In genomic region chr3:79019137-79019923, GRCh38 we compare ENCODE assay signal across 8 cellular contexts.
A peak's percentile ranks its signal among the peaks of the same experiment; 100 is the strongest.
DNase-seq lines count a peak whose midpoint lies in the region; ATAC-seq and TF ChIP-seq lines count a peak whose summit lies in the region.

No MANE protein-coding gene starts in this region.

- no peaks in the 10 kb centered on the region for H3K27me3 ChIP-seq in MM.1S (replicated peaks; ENCODE audit: insufficient read depth, low read length)
- peaks cover 14% of the 10 kb centered on the region for H3K27me3 ChIP-seq in endodermal cell (ENCODE audit: control insufficient read depth, insufficient read depth, low read length, poor library complexity, severe bottlenecking)
- H3K27me3 ChIP-seq in liver (ENCODE audit: control insufficient read depth in 4 of 4, insufficient read depth in 4 of 4, low read length in 3 of 4), result peaks cover 0 to 15% (median 5%) of the 10 kb centered on the region in 4 donors

- H3K4me3 ChIP-seq in MM.1S (ENCODE audit: low read length) (peak overlapping the region; percentile 72), endodermal cell (ENCODE audit: low read length) (peak overlapping the region; percentile 92), liver (ENCODE audit: low read depth in 1 of 3, low read length in 3 of 3) (peak overlapping the region; percentile 37 to 59 (median 41))

- H3K9ac ChIP-seq in MM.1S (ENCODE audit: low read length) (peak overlapping the region; percentile 93), endodermal cell (ENCODE audit: extremely low read depth, low read length, poor library complexity, severe bottlenecking) (peak overlapping the region; percentile 65), liver (ENCODE audit: low read depth in 1 of 2, low read length in 2 of 2) (no peak overlapping the region)

- peaks cover 38% of the 10 kb centered on the region for H3K4me1 Mint-ChIP-seq in endodermal cell

- no peak for TF ChIP-seq RAD21 in liver (IDR thresholded peaks at IDR 0.05)

- H3K9me3 ChIP-seq in MM.1S (replicated peaks; ENCODE audit: insufficient read depth, low read length) (no peaks in the 10 kb centered on the region), endodermal cell (ENCODE audit: control insufficient read depth, low read length) (no peaks in the 10 kb centered on the region), liver (ENCODE audit: control insufficient read depth in 4 of 4, low read length in 3 of 4) (no peaks in the 10 kb centered on the region)

- H3K36me3 Mint-ChIP-seq in endodermal cell (ENCODE audit: low read depth), result no peaks in the 10 kb centered on the region

- peak overlapping the region; percentile 97 for H3K27ac Mint-ChIP-seq in endodermal cell

- H3K9me3 Mint-ChIP-seq in endodermal cell, result peaks cover 1% of the 10 kb centered on the region

- peaks cover 18% of the 10 kb centered on the region for H3K4me1 ChIP-seq in MM.1S (ENCODE audit: low read length)
- peaks cover 2% of the 10 kb centered on the region for H3K4me1 ChIP-seq in endodermal cell (ENCODE audit: control insufficient read depth, insufficient read depth, low read length)
- peaks cover 2 to 25% (median 12%) of the 10 kb centered on the region in 4 donors for H3K4me1 ChIP-seq in liver (ENCODE audit: control insufficient read depth in 4 of 4, insufficient read depth in 4 of 4, low read length in 3 of 4)

- H2AFZ ChIP-seq in MM.1S (ENCODE audit: low read length), result peak overlapping the region; percentile 74

- peak; percentile 87 for DNase-seq in AG08395 (ENCODE audit: low spot score)
- DNase-seq in MM.1S, result peak; percentile 87
- peak; percentile 91 for DNase-seq in endodermal cell
- peak; percentile 89 for DNase-seq in stromal cell of bone marrow (ENCODE audit: low read depth)

- no peaks in the 10 kb centered on the region for H4K20me1 ChIP-seq in MM.1S (ENCODE audit: insufficient read depth, low read length)

- TF ChIP-seq CTCF in MM.1S (IDR thresholded peaks at IDR 0.05; ENCODE audit: low read length), result no peak
- TF ChIP-seq CTCF in endodermal cell (conservative IDR thresholded peaks at IDR 0.05), result no peak
- TF ChIP-seq CTCF in liver (IDR thresholded peaks at IDR 0.05; ENCODE audit: low read depth, low read length, missing input control), result no peak

- H3K27me3 Mint-ChIP-seq in endodermal cell (ENCODE audit: insufficient read depth), result peaks cover 11% of the 10 kb centered on the region

- peaks cover 26% of the 10 kb centered on the region for H3F3A ChIP-seq in MM.1S (ENCODE audit: insufficient read depth, low read length)

- H3K79me2 ChIP-seq in MM.1S (ENCODE audit: low read length), result peaks cover 40% of the 10 kb centered on the region

- H3K9me2 ChIP-seq in MM.1S (replicated peaks; ENCODE audit: insufficient read depth, low read length), result no peaks in the 10 kb centered on the region

- H3K27ac ChIP-seq in MM.1S (ENCODE audit: low read length) (peak overlapping the region; percentile 90), endodermal cell (ENCODE audit: low read depth, low read length) (peak overlapping the region; percentile 91), liver (ENCODE audit: low read depth in 1 of 2, low read length in 2 of 2) (peak overlapping the region; percentile 25 to 73)

- H3K36me3 ChIP-seq in MM.1S (replicated peaks; ENCODE audit: insufficient read depth, low read length), result no peaks in the 10 kb centered on the region
- H3K36me3 ChIP-seq in endodermal cell (ENCODE audit: control insufficient read depth, insufficient read depth, low read length), result no peaks in the 10 kb centered on the region
- H3K36me3 ChIP-seq in liver (ENCODE audit: control insufficient read depth in 4 of 4, insufficient read depth in 3 of 4, low read depth in 1 of 4, low read length in 3 of 4), result no peaks in the 10 kb centered on the region

- WGBS in endodermal cell (ENCODE audit: insufficient coverage in 1 of 2, insufficient read length in 1 of 2), 2 experiments, result 0% methylated on average over 19 to 40 of the region's 40 CpGs
- WGBS in liver, result 2% methylated on average over 40 of the region's 40 CpGs

- H3K4me2 ChIP-seq in MM.1S (ENCODE audit: low read depth, low read length), result peak overlapping the region; percentile 98

- H3K4me3 Mint-ChIP-seq in endodermal cell, result no peak overlapping the region

- peak; percentile 55 for ATAC-seq in GM19025 (IDR thresholded peaks at IDR 0.05; ENCODE audit: low read depth, unreplicated experiment)
- peak; percentile 88 for ATAC-seq in SK-N-SH treated with all-trans-retinoic acid at 6 μM for 48 hours
- no peak for ATAC-seq in HG02798 (IDR thresholded peaks at IDR 0.05; ENCODE audit: poor library complexity, unreplicated experiment)

TF ChIP-seq in SK-N-SH treated with all-trans-retinoic acid at 6 μM for 48 hours, 23 proteins besides CTCF, POLR2A, EP300 and RAD21 (continues in another document):
- TF ChIP-seq OSR1 (CRISPR knock-in tag; IDR thresholded peaks at IDR 0.05) (no peak), PATZ1 (CRISPR knock-in tag; IDR thresholded peaks at IDR 0.05; ENCODE audit: borderline replicate concordance) (no peak), ZFP3 (CRISPR knock-in tag; IDR thresholded peaks at IDR 0.05) (no peak), CREB5 (CRISPR knock-in tag; IDR thresholded peaks at IDR 0.05; ENCODE audit: low read depth) (no peak), GLIS3 (CRISPR knock-in tag; IDR thresholded peaks at IDR 0.05) (no peak)

TF ChIP-seq in liver, 16 proteins besides CTCF, POLR2A, EP300 and RAD21:
- TF ChIP-seq GABPA (IDR thresholded peaks at IDR 0.05 in 1 of 2, conservative IDR thresholded peaks at IDR 0.05 in 1 of 2) (no peak), RXRA (IDR thresholded peaks at IDR 0.05) (no peak), SP1 (IDR thresholded peaks at IDR 0.05) (peak; percentile 33), ATF3 (IDR thresholded peaks at IDR 0.05) (no peak), HNF4A (conservative IDR thresholded peaks at IDR 0.05) (no peak), TAF1 (conservative IDR thresholded peaks at IDR 0.05) (peak; percentile 38), EGR1 (IDR thresholded peaks at IDR 0.05; ENCODE audit: low read depth in 2 of 2) (no peak), JUND (IDR thresholded peaks at IDR 0.05) (no peak), FOXA2 (IDR thresholded peaks at IDR 0.05) (no peak), REST (IDR thresholded peaks at IDR 0.05) (no peak), ZBTB33 (IDR thresholded peaks at IDR 0.05) (no peak), YY1 (IDR thresholded peaks at IDR 0.05) (no peak), FOXA1 (IDR thresholded peaks at IDR 0.05) (no peak), MAX (IDR thresholded peaks at IDR 0.05) (peak; percentile 61), HNF4G (IDR thresholded peaks at IDR 0.05) (no peak), NR2F2 (IDR thresholded peaks at IDR 0.05) (no peak)

Comparison
In these comparisons a context has a peak if more than half of its experiments do, and no peak if none do; other contexts are left out.
1. H3K4me3 ChIP-seq: peak in every context shown above with its lines; median percentile 92 in endodermal cell; 72 in MM.1S; 41 in liver.
2. H3K9ac ChIP-seq: peak in MM.1S (single experiment) and endodermal cell (single experiment); none in liver (0 of 2).
3. Peak in every context shown above with its lines, with median percentiles within 50 percentile points of each other: DNase-seq and H3K27ac ChIP-seq.